In genomic region chr22:43812890-43813289, GRCh38 we compare ENCODE assay signal across 8 cellular contexts. TPM values are rescaled to one million over a fixed set of nuclear protein-coding genes. Genes with fewer than 3 reads are reported as not detected.
DNase-seq lines count a peak whose midpoint lies in the region; ATAC-seq and TF ChIP-seq lines count a peak whose summit lies in the region.

No MANE protein-coding gene starts in this region.

- WGBS in HUES64: 19% methylated on average over 6 of the region's 6 CpGs

- H3K36me3 Mint-ChIP-seq in naive thymus-derived CD4-positive, alpha-beta T cell: peaks cover 0 to 9% (median 4%) of the 10 kb centered on the region in 5 donors

- H3K27ac ChIP-seq in HUES64 (ENCODE audit: low read depth, low read length): peak overlapping the region; percentile 80
- peak overlapping the region; percentile 82 for H3K27ac ChIP-seq in naive thymus-derived CD4-positive, alpha-beta T cell (ENCODE audit: low read depth, low read length)

- no peaks in the 10 kb centered on the region for H3K27me3 ChIP-seq in HUES64 (ENCODE audit: insufficient read depth, low read length)
- H3K27me3 ChIP-seq in naive thymus-derived CD4-positive, alpha-beta T cell (ENCODE audit: control insufficient read depth in 2 of 2, insufficient read depth in 2 of 2, low read length in 2 of 2): no peaks in the 10 kb centered on the region

- H3K9me3 ChIP-seq in HUES64 (ENCODE audit: insufficient read depth, low read depth, low read length): no peaks in the 10 kb centered on the region
- H3K9me3 ChIP-seq in naive thymus-derived CD4-positive, alpha-beta T cell (ENCODE audit: control insufficient read depth in 2 of 3, low read length in 3 of 3): no peaks in the 10 kb centered on the region

- H3K27ac Mint-ChIP-seq in naive thymus-derived CD4-positive, alpha-beta T cell: peak overlapping the region; percentile 87 to 95 (median 92)

- TF ChIP-seq CTCF in AG09309 (IDR thresholded peaks at IDR 0.05; ENCODE audit: control insufficient read depth, insufficient read depth, low read depth, low read length, missing control alignments) (no peak), choroid plexus epithelial cell (conservative IDR thresholded peaks at IDR 0.05; ENCODE audit: low read depth, low read length) (no peak)

- no peak for ATAC-seq in naive thymus-derived CD4-positive, alpha-beta T cell
- ATAC-seq in HG03378 (IDR thresholded peaks at IDR 0.05; ENCODE audit: unreplicated experiment) (no peak), sciatic nerve (no peak)
- ATAC-seq in activated CD4-positive, CD25-positive, alpha-beta regulatory T cell treated with anti-CD3 and anti-CD28 coated beads, Interleukin-2, amount 50 U/mL, for 24 hours: no peak

- CTCF ChIA-PET in naive thymus-derived CD4-positive, alpha-beta T cell (lab: Charles Lee): no interaction called here

- intact Hi-C loops in naive thymus-derived CD4-positive, alpha-beta T cell (cut with micrococcal nuclease): loop anchor here (1.0 to 10.0 kb wide), 6 partner anchors 110 to 852 kb away; partner anchors contain the start of genes PNPLA3 (in 2 of the 2), PARVG (in 1 of the 2) and TTLL12 (in 1 of the 2)
- intact Hi-C loops in sciatic nerve (cut with DNase I): loop anchor here (10.0 kb wide), 1 partner anchor 428 kb away; no protein-coding TSS in a partner anchor

- POLR2A ChIA-PET in naive thymus-derived CD4-positive, alpha-beta T cell (lab: Charles Lee): interaction anchor here (0.9 to 1.2 kb wide), 2 partner anchors 139 to 873 kb away, joined by 3 read pairs; no protein-coding TSS in a partner anchor

- H3K4me3 ChIP-seq in AG09309 (ENCODE audit: control insufficient read depth, low read depth, low read length): peak overlapping the region; percentile 85
- H3K4me3 ChIP-seq in HUES64 (ENCODE audit: low read length): peak overlapping the region; percentile 77
- H3K4me3 ChIP-seq in choroid plexus epithelial cell (ENCODE audit: low read depth, low read length): peak overlapping the region; percentile 78
- peak overlapping the region; percentile 93 for H3K4me3 ChIP-seq in naive thymus-derived CD4-positive, alpha-beta T cell (ENCODE audit: low read length)

- DNase-seq in AG09309 (ENCODE audit: low read depth): no peak
- DNase-seq in choroid plexus epithelial cell (ENCODE audit: low read depth): no peak
- DNase-seq in naive thymus-derived CD4-positive, alpha-beta T cell: no peak
- DNase-seq in sciatic nerve (ENCODE audit: low spot score): no peak
- no peak for DNase-seq in GF-D8 (lab: John Stamatoyannopoulos, UW)

- peaks cover 0 to 4% (median 0%) of the 10 kb centered on the region in 11 donors for H3K9me3 Mint-ChIP-seq in naive thymus-derived CD4-positive, alpha-beta T cell

- H3K4me1 Mint-ChIP-seq in naive thymus-derived CD4-positive, alpha-beta T cell: peaks cover 19 to 35% (median 31%) of the 10 kb centered on the region in 7 donors

- H3K27me3 Mint-ChIP-seq in naive thymus-derived CD4-positive, alpha-beta T cell: no peaks in the 10 kb centered on the region

- peaks cover 10% of the 10 kb centered on the region for H3K4me1 ChIP-seq in HUES64 (ENCODE audit: insufficient read depth, low read length)
- peaks cover 7 to 10% of the 10 kb centered on the region in 2 donors for H3K4me1 ChIP-seq in naive thymus-derived CD4-positive, alpha-beta T cell (ENCODE audit: control insufficient read depth in 2 of 2, insufficient read depth in 2 of 2, low read length in 2 of 2)

- H3K4me3 Mint-ChIP-seq in naive thymus-derived CD4-positive, alpha-beta T cell: peak overlapping the region; percentile 82 to 98 (median 94)

- H3K36me3 ChIP-seq in HUES64 (ENCODE audit: insufficient read depth, low read length): no peaks in the 10 kb centered on the region
- peaks cover 0 to 4% (median 0%) of the 10 kb centered on the region in 3 experiments for H3K36me3 ChIP-seq in naive thymus-derived CD4-positive, alpha-beta T cell (ENCODE audit: control insufficient read depth in 2 of 3, insufficient read depth in 3 of 3, low read length in 3 of 3)

- peak overlapping the region; percentile 90 for H3K9ac ChIP-seq in HUES64 (ENCODE audit: low read depth, low read length)

RNA-seq across cellular contexts. Expression of gene EFCAB6, which starts 0.8 kb away (rescaled TPM):
- polyA plus RNA-seq in HUES64 (2013, experiment 1 of 2): 0.65 TPM
- polyA plus RNA-seq in HUES64 (2013, experiment 2 of 2): 0.82 TPM
- total RNA-seq in naive thymus-derived CD4-positive, alpha-beta T cell: 1 to 10 TPM in 2 of 5 experiments, under 1 TPM in 2, not detected in 1; 0.16 to 1.4 (median 0.90) TPM
- under 1 TPM; 0.08 to 0.11 TPM for polyA plus RNA-seq in naive thymus-derived CD4-positive, alpha-beta T cell
- 4.4 TPM for total RNA-seq in sciatic nerve

RNA-seq across cellular contexts. Expression of gene SULT4A1, which starts 49.4 kb away (rescaled TPM):
- 4.2 TPM for polyA plus RNA-seq in HUES64 (2013, experiment 1 of 2)
- polyA plus RNA-seq in HUES64 (2013, experiment 2 of 2): 5.7 TPM
- not detected for total RNA-seq in naive thymus-derived CD4-positive, alpha-beta T cell
- polyA plus RNA-seq in naive thymus-derived CD4-positive, alpha-beta T cell: not detected
- 0.27 TPM for total RNA-seq in sciatic nerve
